ENCODE assay signal across 10 cellular contexts in the genomic region with DNA sequence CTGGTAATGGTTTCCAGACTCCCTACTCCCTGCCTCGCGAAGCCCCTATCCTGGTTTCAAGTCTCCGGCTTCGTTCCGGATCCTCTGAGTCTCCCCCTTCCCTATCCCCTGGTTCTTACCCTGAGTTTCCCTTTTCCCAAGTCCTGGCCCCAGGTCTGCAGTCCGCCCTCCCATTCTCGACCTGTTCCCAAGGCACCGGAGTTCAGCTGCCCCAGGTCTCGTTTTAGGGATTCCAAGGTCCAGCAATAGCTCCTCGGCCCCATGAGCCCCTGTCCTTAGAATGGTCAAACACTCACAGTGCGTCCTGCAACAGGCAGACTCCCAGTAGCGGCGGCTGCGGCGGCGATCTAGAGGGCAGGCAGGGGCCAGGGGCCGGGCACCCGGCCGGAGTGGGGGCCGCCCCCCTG. TPM values are rescaled to one million over a fixed set of nuclear protein-coding genes. Genes with fewer than 3 reads are reported as not detected.
DNase-seq lines count a peak whose midpoint lies in the region; ATAC-seq and TF ChIP-seq lines count a peak whose summit lies in the region.
"Had no signal": no experiment of that assay in that cellular context is flagged by ENCODE, and none has a peak within 500 bp of the region (broad histone marks: within the 10 kb centered on the region; RNA-seq: fewer than 3 reads in every experiment).

No MANE protein-coding gene starts in this region.

- H3K9ac ChIP-seq in ES-I3 (ENCODE audit: low read depth, low read length): peak overlapping the region; percentile 63
- no peak overlapping the region for H3K9ac ChIP-seq in trophoblast cell (ENCODE audit: low read length)

- no peak overlapping the region for H3K14ac ChIP-seq in trophoblast cell (ENCODE audit: low read length)

- H3K4me3 ChIP-seq in RWPE2 (ENCODE audit: severe bottlenecking) (peak overlapping the region; percentile 35), foreskin fibroblast (ENCODE audit: low read depth in 1 of 2, low read length in 2 of 2) (peak overlapping the region; percentile 66 to 79), trophoblast cell (ENCODE audit: low read depth, low read length) (peak overlapping the region; percentile 33)

- H2BK12ac ChIP-seq in trophoblast cell (ENCODE audit: low read length): no peak overlapping the region

- no peak overlapping the region for H4K91ac ChIP-seq in trophoblast cell (ENCODE audit: low read depth, low read length)

- H2BK5ac ChIP-seq in trophoblast cell (ENCODE audit: low read depth, low read length, poor library complexity): no peak overlapping the region

- no peak overlapping the region for H3K27ac ChIP-seq in RWPE2 (ENCODE audit: poor library complexity, severe bottlenecking)
- H3K27ac ChIP-seq in trophoblast cell (ENCODE audit: low read depth, low read length): no peak overlapping the region

- no peaks in the 10 kb centered on the region for H3K36me3 ChIP-seq in ES-I3 (ENCODE audit: insufficient read depth, low read length)
- no peaks in the 10 kb centered on the region for H3K36me3 ChIP-seq in RWPE2 (ENCODE audit: low read depth)
- no peaks in the 10 kb centered on the region for H3K36me3 ChIP-seq in trophoblast cell (ENCODE audit: control insufficient read depth in 1 of 2, insufficient read depth in 2 of 2, low read length in 2 of 2)

- DNase-seq in RWPE2 (ENCODE audit: low spot score): no peak
- peak in 1 of 2 donors; percentile 41 for DNase-seq in foreskin fibroblast
- no peak for DNase-seq in trophoblast cell
- DNase-seq in stimulated activated CD4-positive, alpha-beta T cell treated with anti-CD3 and anti-CD28 coated beads, Interleukin-12 subunit alpha, Interleukin-12 subunit beta, amount 100 ng/mL, for 4 hours: no peak
- DNase-seq in NCI-H524 treated with DMSO at 0.1 percent for 48 hours (lab: John Stamatoyannopoulos, UW): no peak
- no peak for DNase-seq in G401 (ENCODE audit: low spot score)
- no peak for DNase-seq in NCI-H345 treated with DMSO at 0.1 percent for 48 hours (lab: John Stamatoyannopoulos, UW; ENCODE audit: unreplicated experiment)

- no peak overlapping the region for H4K12ac ChIP-seq in trophoblast cell (ENCODE audit: low read depth, low read length)

- in situ Hi-C loops in G401 (cut with HindIII; ENCODE audit: low sequenced_read_pairs): no loop called here

- H4K8ac ChIP-seq in trophoblast cell (ENCODE audit: low read depth, low read length): no peak overlapping the region

- no peak overlapping the region for H2AK5ac ChIP-seq in trophoblast cell (ENCODE audit: low read length)

- H3K4me2 ChIP-seq in trophoblast cell (ENCODE audit: low read length): peak overlapping the region; percentile 90

- no peak overlapping the region for H3K18ac ChIP-seq in trophoblast cell (ENCODE audit: low read length)

- H3K4me1 ChIP-seq in ES-I3 (ENCODE audit: insufficient read depth, low read length): no peaks in the 10 kb centered on the region
- peaks cover 9% of the 10 kb centered on the region for H3K4me1 ChIP-seq in RWPE2 (ENCODE audit: insufficient read depth, poor library complexity, severe bottlenecking)
- H3K4me1 ChIP-seq in trophoblast cell (ENCODE audit: control insufficient read depth in 1 of 2, insufficient read depth in 2 of 2, low read length in 2 of 2): peaks cover 6 to 13% of the 10 kb centered on the region in 2 experiments

- H3K9me3 ChIP-seq in ES-I3 (ENCODE audit: control insufficient read depth, insufficient read depth, low read length): no peaks in the 10 kb centered on the region
- H3K9me3 ChIP-seq in RWPE2 (ENCODE audit: severe bottlenecking): no peaks in the 10 kb centered on the region
- peaks cover 6% of the 10 kb centered on the region for H3K9me3 ChIP-seq in trophoblast cell (ENCODE audit: insufficient read depth, low read depth, low read length)

- H3K4ac ChIP-seq in trophoblast cell (ENCODE audit: low read depth, low read length): no peak overlapping the region

- WGBS in trophoblast cell (ENCODE audit: extremely low coverage, insufficient coverage, insufficient read length): no CpG with 5 or more reads among the region's 20 CpGs

- peaks cover 8% of the 10 kb centered on the region for H3K79me1 ChIP-seq in trophoblast cell (ENCODE audit: low read length)

- no peak overlapping the region for H2BK120ac ChIP-seq in trophoblast cell (ENCODE audit: insufficient read depth, low read length, poor library complexity)

- H3K79me2 ChIP-seq in trophoblast cell (ENCODE audit: control insufficient read depth, insufficient read depth, low read length, poor library complexity): peaks cover 4% of the 10 kb centered on the region

- TF ChIP-seq CTCF in RWPE2 (IDR thresholded peaks at IDR 0.05; ENCODE audit: poor library complexity, severe bottlenecking) (no peak), foreskin fibroblast (IDR thresholded peaks at IDR 0.05; ENCODE audit: low read depth, low read length) (no peak)

- H3K23ac ChIP-seq in trophoblast cell (ENCODE audit: low read length): no peak overlapping the region

- H2AFZ ChIP-seq in trophoblast cell (ENCODE audit: insufficient read depth, low read length, poor library complexity): no peak overlapping the region

- H3K27me3 ChIP-seq in RWPE2 (ENCODE audit: insufficient read depth, poor library complexity, severe bottlenecking) (peaks cover 8% of the 10 kb centered on the region), trophoblast cell (ENCODE audit: insufficient read depth, low read length) (peaks cover 36% of the 10 kb centered on the region)

- ATAC-seq in RWPE2 (ENCODE audit: low read depth): no peak

RNA-seq across cellular contexts. Expression of gene PITX3, which starts 0.3 kb away (rescaled TPM):
- polyA plus RNA-seq in trophoblast cell (2013): 0.04 TPM in 1 of 2 replicates, not detected in the other
- 5.4 and 6.3 TPM in 2 replicates for total RNA-seq in G401 (2014; rRNA removed; shearing (Covaris generic))
- total RNA-seq: SK-MEL-5 had no signal

RNA-seq across cellular contexts. Expression of gene GBF1, which starts 4.3 kb away (rescaled TPM):
- 36.1 and 36.7 TPM in 2 replicates for polyA plus RNA-seq in trophoblast cell (2013)
- total RNA-seq in G401 (2014; rRNA removed; shearing (Covaris generic)): 15.3 and 16.0 TPM in 2 replicates

RNA-seq across cellular contexts. Expression of gene ELOVL3, which starts 14.9 kb away (rescaled TPM):
- polyA plus RNA-seq in trophoblast cell (2013): 0.12 and 0.17 TPM in 2 replicates
- total RNA-seq in G401 (2014; rRNA removed; shearing (Covaris generic)): 2.1 and 3.3 TPM in 2 replicates
- total RNA-seq: pulmonary artery endothelial cell had no signal
